Comparison of ENCODE assay signal across 1 cellular context in the genomic region with DNA sequence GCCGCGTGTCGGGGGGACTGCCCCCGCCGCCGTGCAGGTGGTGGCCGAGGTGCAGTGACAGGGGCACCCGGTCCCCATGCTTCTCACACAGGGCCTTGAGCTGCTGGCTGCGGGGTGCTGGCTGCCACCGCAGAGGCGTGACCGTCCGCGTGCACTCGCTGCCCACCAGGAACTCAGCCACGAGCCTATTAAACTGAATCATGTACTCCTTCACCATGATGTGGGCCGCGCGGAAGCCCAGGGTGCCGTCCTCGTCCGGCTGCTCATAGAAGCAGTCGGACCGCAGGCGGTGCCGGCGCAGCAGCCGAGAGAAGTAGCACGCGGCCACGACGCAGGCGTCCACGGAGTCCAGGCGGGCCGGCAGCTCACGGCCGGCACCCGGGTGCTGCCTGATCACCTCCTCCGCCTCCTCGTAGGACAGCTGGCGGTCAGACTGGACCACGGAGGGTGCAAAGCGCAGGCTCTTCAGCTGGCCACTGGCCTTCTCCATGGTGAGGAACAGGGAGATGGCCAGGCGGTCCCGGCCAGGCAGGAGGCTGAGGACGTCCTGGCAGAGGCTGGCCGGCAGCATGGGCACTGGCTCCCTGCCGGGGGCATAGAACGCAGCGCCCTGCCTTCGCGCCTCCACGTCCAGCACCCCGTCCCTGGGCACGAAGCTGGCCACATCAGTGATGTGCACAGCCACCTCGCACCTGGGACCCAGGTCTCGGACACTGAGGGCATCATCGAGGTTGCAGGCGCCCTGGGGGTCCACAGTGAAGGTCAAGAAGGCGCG.
TF ChIP-seq lines count a peak whose summit lies in the region.

No MANE protein-coding gene starts in this region.

TF ChIP-seq in HepG2, 621 proteins besides CTCF, POLR2A, EP300 and RAD21:
- TF ChIP-seq ZC3H13 (CRISPR knock-in tag; IDR thresholded peaks at IDR 0.05) (peak; percentile 68), GLI4 (CRISPR knock-in tag; IDR thresholded peaks at IDR 0.05; ENCODE audit: borderline replicate concordance) (no peak)
